In the genomic region with DNA sequence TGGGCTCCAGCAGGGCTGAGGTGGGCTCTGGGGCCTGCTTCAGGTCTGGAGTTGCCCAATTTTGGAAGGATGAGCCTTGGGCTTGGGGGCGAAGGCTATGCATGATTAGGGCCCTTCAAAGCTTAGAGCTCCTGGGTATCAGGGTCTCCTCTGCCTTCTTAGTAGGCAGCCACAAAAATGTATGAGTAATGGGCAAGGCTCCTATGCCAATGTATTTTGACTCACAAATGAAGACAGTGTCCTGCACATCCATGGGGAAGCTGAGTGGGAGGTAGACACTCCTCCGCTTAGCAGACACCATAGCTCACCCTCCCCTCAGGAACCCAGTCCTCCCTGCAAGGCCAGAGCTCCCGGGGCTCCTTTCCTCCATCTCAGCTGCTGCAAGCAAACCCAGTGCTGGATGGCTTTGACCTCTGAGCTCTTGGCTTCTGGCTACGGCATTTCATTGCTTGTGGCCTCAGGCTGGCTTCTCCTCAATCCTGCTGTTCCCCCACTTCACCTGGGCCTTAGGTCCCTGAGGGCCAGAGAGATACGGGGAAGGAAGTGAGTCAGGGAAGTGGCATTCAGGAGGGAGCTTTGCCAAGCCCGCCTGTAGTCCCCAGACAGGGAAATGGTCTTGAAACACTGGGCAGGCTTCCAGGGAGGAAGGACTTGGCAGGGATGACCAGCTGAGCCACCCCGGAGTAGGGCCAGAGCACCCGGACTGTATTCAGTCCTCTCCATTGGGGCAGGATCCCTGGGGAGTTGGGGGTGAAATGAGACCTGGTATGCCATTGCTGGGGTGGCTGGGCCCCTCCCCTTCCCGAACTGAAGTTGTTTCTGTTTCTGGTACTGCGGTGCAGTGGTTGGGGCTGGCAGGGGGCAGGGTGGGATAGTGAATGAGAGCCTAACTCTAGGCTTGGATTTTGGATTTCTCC, we compare ENCODE assay signal across 10 cellular contexts. TPM values are rescaled to one million over a fixed set of nuclear protein-coding genes. Genes with fewer than 3 reads are reported as not detected.
A peak's percentile ranks its signal among the peaks of the same experiment; 100 is the strongest.
DNase-seq lines count a peak whose midpoint lies in the region; ATAC-seq, FAIRE-seq and TF ChIP-seq lines count a peak whose summit lies in the region.
"Had no signal": no experiment of that assay in that cellular context is flagged by ENCODE, and none has a peak within 500 bp of the region (broad histone marks: within the 10 kb centered on the region; RNA-seq: fewer than 3 reads in every experiment).

No MANE protein-coding gene starts in this region.

- no peak for ATAC-seq in GM19395 (IDR thresholded peaks at IDR 0.05; ENCODE audit: unreplicated experiment)

- no peaks in the 10 kb centered on the region for H3K36me3 ChIP-seq in astrocyte (ENCODE audit: insufficient read depth, low read length)

- H3K4me2 ChIP-seq in astrocyte (ENCODE audit: low read length), result peak overlapping the region; percentile 82

- H3K27me3 Mint-ChIP-seq in astrocyte (ENCODE audit: low read depth, unreplicated experiment) (peaks cover 18% of the 10 kb centered on the region), endothelial cell (ENCODE audit: unreplicated experiment) (peaks cover 9% of the 10 kb centered on the region)

- peak overlapping the region; percentile 13 for H3K4me3 ChIP-seq in astrocyte (ENCODE audit: insufficient read depth, low read depth, low read length)

- peak overlapping the region; percentile 40 for H3K9ac ChIP-seq in astrocyte (ENCODE audit: low read length)

- peak overlapping the region; percentile 77 for H3K27ac ChIP-seq in astrocyte (ENCODE audit: low read depth, low read length)

- peaks cover 2% of the 10 kb centered on the region for H3K27me3 ChIP-seq in astrocyte (ENCODE audit: insufficient read depth, low read length)

- H3K9me3 Mint-ChIP-seq in astrocyte (ENCODE audit: unreplicated experiment), result peaks cover 2% of the 10 kb centered on the region
- no peaks in the 10 kb centered on the region for H3K9me3 Mint-ChIP-seq in endothelial cell (ENCODE audit: unreplicated experiment)
- H3K9me3 Mint-ChIP-seq: activated B cell treated with CpG ODN at 0.5 μM for 24 hours; CD4-positive, CD25-positive, alpha-beta regulatory T cell had no signal

- no peaks in the 10 kb centered on the region for H4K20me1 ChIP-seq in astrocyte (ENCODE audit: insufficient read depth, low read length)

- H3K79me2 ChIP-seq in astrocyte (ENCODE audit: insufficient read depth, low read length), result peaks cover 9% of the 10 kb centered on the region

- peaks cover 41% of the 10 kb centered on the region for H3K4me1 ChIP-seq in astrocyte (ENCODE audit: insufficient read depth, low read length)

- DNase-seq in NCI-H2107 treated with DMSO at 0.1 percent for 48 hours (lab: John Stamatoyannopoulos, UW; ENCODE audit: unreplicated experiment), result peak; percentile 49
- DNase-seq in NCI-H2107 (lab: John Stamatoyannopoulos, UW), result no peak
- DNase-seq in astrocyte (ENCODE audit: low read depth), result peak; percentile 96
- peak; percentile 54 for DNase-seq in iPS-NIHi11 (ENCODE audit: low spot score)
- peak; percentile 37 for DNase-seq in superior temporal gyrus (ENCODE audit: extremely low spot score)
- DNase-seq in endothelial cell (ENCODE audit: low spot score), result no peak
- no peak for DNase-seq in GM19239 (ENCODE audit: insufficient read length, low spot score)
- DNase-seq: activated B cell treated with CpG ODN at 0.5 μM for 24 hours; CD4-positive, CD25-positive, alpha-beta regulatory T cell had no signal

- no peak overlapping the region for H2AFZ ChIP-seq in astrocyte (ENCODE audit: low read depth, low read length)

- H3K36me3 Mint-ChIP-seq in astrocyte (ENCODE audit: low read depth, unreplicated experiment) (no peaks in the 10 kb centered on the region), endothelial cell (ENCODE audit: low read depth, unreplicated experiment) (peaks cover 4% of the 10 kb centered on the region)
- H3K36me3 Mint-ChIP-seq: CD4-positive, CD25-positive, alpha-beta regulatory T cell had no signal

- FAIRE-seq in astrocyte (lab: Jason Lieb, UNC) (peak; percentile 76), GM19239 (lab: Jason Lieb, UNC) (no peak)

- H3K4me3 Mint-ChIP-seq in astrocyte (ENCODE audit: unreplicated experiment), result peak overlapping the region; percentile 35
- no peak overlapping the region for H3K4me3 Mint-ChIP-seq in endothelial cell (ENCODE audit: unreplicated experiment)
- H3K4me3 Mint-ChIP-seq: activated B cell treated with CpG ODN at 0.5 μM for 24 hours; CD4-positive, CD25-positive, alpha-beta regulatory T cell had no signal

- no peaks in the 10 kb centered on the region for H3K9me3 ChIP-seq in astrocyte (ENCODE audit: insufficient read depth, low read depth, low read length)

- TF ChIP-seq CTCF in astrocyte (IDR thresholded peaks at IDR 0.05; ENCODE audit: insufficient read depth, low read depth, low read length), result no peak
- no peak for TF ChIP-seq CTCF in endothelial cell (IDR thresholded peaks at IDR 0.05; ENCODE audit: unreplicated experiment)

- H3K27ac Mint-ChIP-seq in astrocyte (ENCODE audit: unreplicated experiment), result peak overlapping the region; percentile 62
- H3K27ac Mint-ChIP-seq in endothelial cell (ENCODE audit: unreplicated experiment), result no peak overlapping the region
- H3K27ac Mint-ChIP-seq: activated B cell treated with CpG ODN at 0.5 μM for 24 hours; CD4-positive, CD25-positive, alpha-beta regulatory T cell had no signal

- H3K4me1 Mint-ChIP-seq in astrocyte (ENCODE audit: low read depth, unreplicated experiment), result peaks cover 30% of the 10 kb centered on the region
- peaks cover 9% of the 10 kb centered on the region for H3K4me1 Mint-ChIP-seq in endothelial cell (ENCODE audit: unreplicated experiment)
- H3K4me1 Mint-ChIP-seq: activated B cell treated with CpG ODN at 0.5 μM for 24 hours; CD4-positive, CD25-positive, alpha-beta regulatory T cell had no signal

RNA-seq across cellular contexts. Expression of a gene that starts 4.4 kb away (rescaled TPM):
- total RNA-seq in astrocyte (0.41 and 0.55 TPM in 2 replicates), endothelial cell (ENCODE audit: unreplicated experiment) (0.67 TPM)

Comparison
In these comparisons a context has a peak if more than half of its experiments do, and no peak if none do; other contexts are left out.
1. DNase-seq: peak in NCI-H2107 treated with DMSO at 0.1 percent for 48 hours (single experiment), astrocyte (single experiment), iPS-NIHi11 (single experiment) and superior temporal gyrus (single experiment); none in NCI-H2107 (single experiment), endothelial cell (single experiment) and GM19239 (single experiment).